Comparison of ENCODE assay signal across 23 cellular contexts in the genomic region with DNA sequence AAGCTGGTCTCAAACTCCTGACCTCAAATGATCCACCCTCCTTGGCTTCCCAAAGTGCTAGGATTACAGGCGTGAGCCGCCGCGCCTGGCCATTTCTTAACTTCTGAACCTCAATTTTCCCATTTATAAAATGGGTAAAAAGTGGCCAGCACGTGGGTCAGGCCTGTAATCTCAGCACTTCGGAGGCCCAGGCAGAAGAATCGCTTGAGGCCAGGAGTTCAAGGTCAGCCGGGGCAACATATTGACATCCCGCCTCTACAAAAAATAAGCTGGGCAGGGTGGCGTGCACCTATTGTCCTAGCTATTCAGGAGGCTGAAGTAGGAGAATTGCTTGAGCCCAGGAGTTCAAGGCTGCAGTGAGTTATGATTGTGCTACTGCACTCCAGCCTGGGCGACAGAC.
"Had no signal": no experiment of that assay in that cellular context is flagged by ENCODE, and none has a peak within 500 bp of the region (broad histone marks: within the 10 kb centered on the region; RNA-seq: fewer than 3 reads in every experiment).

No MANE protein-coding gene starts in this region.

- H3K36me3 ChIP-seq: MG63 had no signal

- DNase-seq: Karpas-422, Kasumi-1, MG63, MM.1S, MV-4-11, NCI-H1048, NCI-H1092, NCI-H1436 treated with DMSO at 0.1 percent for 48 hours, NCI-H1694, NCI-H1694 treated with DMSO at 0.1 percent for 48 hours, NCI-H187, NCI-H187 treated with DMSO at 0.1 percent for 48 hours, NCI-H1930, NCI-H2081 treated with DMSO at 0.1 percent for 48 hours, NCI-H2171, NCI-H2171 treated with DMSO at 0.1 percent for 48 hours, NCI-H226, NCI-H345, NCI-H446, NCI-H446 treated with DMSO at 0.1 percent for 48 hours, NCI-H510A, NCI-H524 had no signal

- H3K4me2 ChIP-seq: KMS-11 had no signal

- H3K27me3 ChIP-seq: MG63 had no signal

- H3K9ac ChIP-seq: KMS-11 had no signal

- H3K9me3 ChIP-seq: MG63 had no signal

- H3K4me3 ChIP-seq: MG63 had no signal

- H3K27ac ChIP-seq: KMS-11 had no signal
